Comparison of ENCODE assay signal across 19 cellular contexts in the genomic region with DNA sequence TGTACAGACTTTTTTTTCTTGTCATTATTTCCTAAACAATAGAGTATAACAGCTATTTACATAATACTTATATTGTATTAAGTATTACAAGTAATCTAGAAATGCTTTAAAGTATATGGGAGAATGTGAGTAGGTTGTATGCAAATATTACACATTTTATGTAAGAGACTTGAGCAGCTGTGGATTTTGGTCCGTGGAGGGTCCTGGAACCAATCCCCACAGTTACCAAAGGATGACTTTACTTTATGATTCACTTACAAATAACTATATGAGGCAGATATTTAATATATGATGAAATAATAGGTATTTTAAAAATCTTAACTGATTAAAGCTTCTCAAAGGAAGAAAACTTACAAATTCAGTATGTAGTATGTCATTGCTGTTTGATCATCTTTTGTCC. TPM values are rescaled to one million over a fixed set of nuclear protein-coding genes. Genes with fewer than 3 reads are reported as not detected.
DNase-seq lines count a peak whose midpoint lies in the region; ATAC-seq, FAIRE-seq and TF ChIP-seq lines count a peak whose summit lies in the region.
"Had no signal": no experiment of that assay in that cellular context is flagged by ENCODE, and none has a peak within 500 bp of the region (broad histone marks: within the 10 kb centered on the region; RNA-seq: fewer than 3 reads in every experiment).

No MANE protein-coding gene starts in this region.

- 22 to 39% (median 37%) methylated on average over 1 of the region's 1 CpG for WGBS in psoas muscle, 3 donors

- intact Hi-C loops in psoas muscle (cut with DNase I): loop anchor here (2.0 to 5.0 kb wide), 2 partner anchors 49 to 57 kb away; a partner anchor contains a TSS

- H3K4me3 ChIP-seq in bronchial epithelial cell (ENCODE audit: low read depth, low read length) (no peak overlapping the region), psoas muscle (peak overlapping the region; percentile 64)
- H3K4me3 ChIP-seq: Peyer's patch, SJCRH30 had no signal

- FAIRE-seq in bronchial epithelial cell (lab: Jason Lieb, UNC): no peak
- FAIRE-seq: HepG2 had no signal

- H3K9me3 ChIP-seq in psoas muscle: no peaks in the 10 kb centered on the region
- H3K9me3 ChIP-seq: Peyer's patch, SJCRH30 had no signal

- H3K27ac ChIP-seq in psoas muscle: peak overlapping the region; percentile 95
- H3K27ac ChIP-seq: Peyer's patch, SJCRH30 had no signal

- no peaks in the 10 kb centered on the region for H3K36me3 ChIP-seq in bronchial epithelial cell (ENCODE audit: control insufficient read depth, insufficient read depth, low read length)
- peaks cover 0 to 6% of the 10 kb centered on the region in 2 donors for H3K36me3 ChIP-seq in psoas muscle (ENCODE audit: insufficient read depth in 1 of 2, low read depth in 1 of 2)
- H3K36me3 ChIP-seq: Peyer's patch, SJCRH30 had no signal

- H3K4me1 ChIP-seq in psoas muscle: peaks cover 48% of the 10 kb centered on the region
- H3K4me1 ChIP-seq: Peyer's patch, SJCRH30 had no signal

- ATAC-seq in psoas muscle: no peak
- no peak for ATAC-seq in HG03432 (IDR thresholded peaks at IDR 0.05; ENCODE audit: unreplicated experiment)
- no peak for ATAC-seq in GM21576 (IDR thresholded peaks at IDR 0.05; ENCODE audit: unreplicated experiment)
- ATAC-seq: HepG2 had no signal

- peak; percentile 11 for DNase-seq in ELR (ENCODE audit: low read depth)
- DNase-seq in HS-5 (ENCODE audit: low read depth): peak; percentile 29
- DNase-seq in bronchial epithelial cell (ENCODE audit: low read depth): peak; percentile 26
- no peak for DNase-seq in psoas muscle
- DNase-seq in stimulated activated CD4-positive, alpha-beta T cell treated with anti-CD3 and anti-CD28 coated beads, Interleukin-2, amount 100 ng/mL, for 24 hours: no peak
- no peak for DNase-seq in dermis blood vessel endothelial cell
- DNase-seq: CD4-positive, CD25-positive, alpha-beta regulatory T cell; H9; KBM-7; NCI-H1105; NCI-H2081; NCI-H2171; NCI-H524 treated with DMSO at 0.1 percent for 48 hours; NCI-H82; Peyer's patch; SJCRH30 had no signal

- TF ChIP-seq CTCF in bronchial epithelial cell (IDR thresholded peaks at IDR 0.05; ENCODE audit: insufficient read depth, low read length, severe bottlenecking) (no peak), psoas muscle (IDR thresholded peaks at IDR 0.05) (no peak)

- no peaks in the 10 kb centered on the region for H3K27me3 ChIP-seq in bronchial epithelial cell (ENCODE audit: control insufficient read depth, insufficient read depth, low read length)
- no peaks in the 10 kb centered on the region for H3K27me3 ChIP-seq in psoas muscle (ENCODE audit: insufficient read depth in 3 of 3, low read length in 2 of 3)
- H3K27me3 ChIP-seq: Peyer's patch, SJCRH30 had no signal

RNA-seq across cellular contexts. Expression of a gene that starts 56.3 kb away (rescaled TPM):
- 4.2 and 6.1 TPM in 2 replicates for total RNA-seq in bronchial epithelial cell
- total RNA-seq in psoas muscle: 100 to 1,000 TPM in 1 of 4 donors, 10 to 100 TPM in 3; 45.5 to 134 (median 52.6) TPM
- polyA plus RNA-seq in psoas muscle: 10 to 100 TPM in 2 of 3 donors, 1 to 10 TPM in 1; 5.4 to 16.8 (median 13.2) TPM
- total RNA-seq in dermis blood vessel endothelial cell: 7.3 and 9.9 TPM in 2 replicates

Comparison
In these comparisons a context has a peak if more than half of its experiments do, and no peak if none do; other contexts are left out.
1. DNase-seq: peak in ELR (single experiment), HS-5 (single experiment) and bronchial epithelial cell (single experiment); none in psoas muscle (0 of 2), stimulated activated CD4-positive, alpha-beta T cell treated with anti-CD3 and anti-CD28 coated beads, Interleukin-2, amount 100 ng/mL, for 24 hours (0 of 2) and dermis blood vessel endothelial cell (single experiment).